8 cellular contexts compared by ENCODE assay signal in the genomic region with DNA sequence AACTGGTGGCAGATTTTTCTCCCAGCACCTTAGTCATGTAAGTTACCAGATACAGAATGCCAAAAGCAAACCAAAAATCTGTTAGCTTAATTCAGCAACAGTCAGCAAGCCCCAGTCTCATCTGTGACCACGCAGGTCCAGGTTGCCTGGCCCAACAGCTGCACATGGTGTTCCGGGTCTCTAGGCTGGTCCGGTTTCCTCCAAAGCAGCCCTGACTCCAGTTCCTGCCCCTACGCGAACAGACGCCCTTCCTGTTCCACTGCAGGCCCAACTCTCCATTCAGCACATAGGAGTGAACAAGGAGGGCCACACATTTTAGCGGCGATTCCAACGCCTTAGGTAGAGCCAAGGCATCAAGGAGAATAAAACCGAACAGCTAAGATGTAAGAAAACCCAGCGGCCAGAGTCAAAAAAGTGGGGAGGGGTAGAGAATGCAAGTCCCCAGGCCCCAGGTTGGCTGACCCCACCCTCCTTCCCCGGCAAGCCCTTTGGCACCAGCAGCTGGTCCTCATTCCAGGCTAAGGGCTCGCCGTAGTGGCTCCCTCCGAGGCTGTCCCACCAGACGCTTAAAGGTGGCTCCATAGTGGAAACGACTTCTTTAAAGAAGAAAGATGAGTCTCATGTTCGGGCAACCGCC. TPM values are rescaled to one million over a fixed set of nuclear protein-coding genes. Genes with fewer than 3 reads are reported as not detected.
DNase-seq lines count a peak whose midpoint lies in the region; ATAC-seq, FAIRE-seq and TF ChIP-seq lines count a peak whose summit lies in the region.

No MANE protein-coding gene starts in this region.

- H3K9ac ChIP-seq in OCI-LY3 (ENCODE audit: low read length) (no peak overlapping the region), neural cell (ENCODE audit: low read length) (peak overlapping the region; percentile 83)

- no peaks in the 10 kb centered on the region for H3K27me3 ChIP-seq in CD4-positive, alpha-beta memory T cell (ENCODE audit: insufficient read depth, low read length)
- H3K27me3 ChIP-seq in OCI-LY3 (ENCODE audit: low read depth, low read length): no peaks in the 10 kb centered on the region
- no peaks in the 10 kb centered on the region for H3K27me3 ChIP-seq in neural cell (ENCODE audit: insufficient read depth, low read depth, low read length)

- no peaks in the 10 kb centered on the region for H3K9me2 ChIP-seq in neural cell (ENCODE audit: insufficient read depth, low read length)

- DNase-seq in CD4-positive, alpha-beta memory T cell: no peak
- DNase-seq in effector memory CD8-positive, alpha-beta T cell: no peak
- DNase-seq in OCI-M2 (lab: John Stamatoyannopoulos, UW; ENCODE audit: unreplicated experiment) (no peak), frontal cortex (ENCODE audit: low spot score in 2 of 2) (no peak)
- no peak for DNase-seq in activated CD4-positive, CD25-positive, alpha-beta regulatory T cell treated with anti-CD3 and anti-CD28 coated beads, Interleukin-2, amount 50 U/mL, for 72 hours

- no peaks in the 10 kb centered on the region for H3F3A ChIP-seq in neural cell (ENCODE audit: insufficient read depth, low read length, poor library complexity, severe bottlenecking)

- ATAC-seq in effector memory CD8-positive, alpha-beta T cell (replicated peaks): no peak
- ATAC-seq in HG03521 (IDR thresholded peaks at IDR 0.05; ENCODE audit: unreplicated experiment): no peak

- intact Hi-C loops in CD4-positive, alpha-beta memory T cell (cut with micrococcal nuclease): loop anchor here (5.0 kb wide), 1 partner anchor 235 kb away; no protein-coding TSS in a partner anchor

- H3K9me3 ChIP-seq in CD4-positive, alpha-beta memory T cell (ENCODE audit: control insufficient read depth in 1 of 2, low read length in 2 of 2): no peaks in the 10 kb centered on the region
- H3K9me3 ChIP-seq in OCI-LY3 (ENCODE audit: insufficient read depth, low read length) (no peaks in the 10 kb centered on the region), neural cell (ENCODE audit: low read length) (no peaks in the 10 kb centered on the region)

- peaks cover 22% of the 10 kb centered on the region for H3K79me2 ChIP-seq in OCI-LY3 (ENCODE audit: low read length)
- peaks cover 27% of the 10 kb centered on the region for H3K79me2 ChIP-seq in neural cell (replicated peaks; ENCODE audit: insufficient read depth, low read length)

- H3K4me2 ChIP-seq in OCI-LY3 (ENCODE audit: low read length) (peak overlapping the region; percentile 72), neural cell (ENCODE audit: low read length) (peak overlapping the region; percentile 38)

- POLR2A ChIA-PET in CD4-positive, alpha-beta memory T cell (lab: Charles Lee; ENCODE audit: partially characterized antibody): interaction anchor here (0.6 to 1.4 kb wide), 2 partner anchors 14 to 130 kb away, joined by 3 to 4 read pairs; partner anchors contain the start of genes ATG4B and THAP4

- H3K4me1 ChIP-seq in CD4-positive, alpha-beta memory T cell (ENCODE audit: insufficient read depth, low read length): peaks cover 18% of the 10 kb centered on the region
- peaks cover 20% of the 10 kb centered on the region for H3K4me1 ChIP-seq in OCI-LY3 (ENCODE audit: low read length)

- no peak for TF ChIP-seq EP300 in neural cell (conservative IDR thresholded peaks at IDR 0.05; ENCODE audit: poor library complexity, severe bottlenecking)

- H3K27ac Mint-ChIP-seq in CD4-positive, alpha-beta memory T cell: peak overlapping the region in 6 of 7 donors; percentile 62 to 82 (median 74)
- no peak overlapping the region for H3K27ac Mint-ChIP-seq in effector memory CD8-positive, alpha-beta T cell

- no peaks in the 10 kb centered on the region for H4K20me1 ChIP-seq in OCI-LY3 (ENCODE audit: insufficient read depth, low read length)
- H4K20me1 ChIP-seq in neural cell (ENCODE audit: insufficient read depth): peaks cover 7% of the 10 kb centered on the region

- H3K36me3 ChIP-seq in CD4-positive, alpha-beta memory T cell (ENCODE audit: insufficient read depth, low read length): no peaks in the 10 kb centered on the region
- H3K36me3 ChIP-seq in OCI-LY3 (replicated peaks; ENCODE audit: low read depth, low read length) (no peaks in the 10 kb centered on the region), neural cell (ENCODE audit: insufficient read depth, low read length) (no peaks in the 10 kb centered on the region)

- CTCF ChIA-PET in CD4-positive, alpha-beta memory T cell (lab: Charles Lee; ENCODE audit: partially characterized antibody): no interaction called here

- H3K4me3 Mint-ChIP-seq in CD4-positive, alpha-beta memory T cell: peak overlapping the region; percentile 77 to 84 (median 81)
- peak overlapping the region; percentile 80 to 87 for H3K4me3 Mint-ChIP-seq in effector memory CD8-positive, alpha-beta T cell

- H3K4me1 Mint-ChIP-seq in CD4-positive, alpha-beta memory T cell: peaks cover 11 to 41% (median 22%) of the 10 kb centered on the region in 4 donors
- H3K4me1 Mint-ChIP-seq in effector memory CD8-positive, alpha-beta T cell (ENCODE audit: low read depth in 2 of 2): peaks cover 19 to 24% of the 10 kb centered on the region in 2 donors

- no peaks in the 10 kb centered on the region for H3K36me3 Mint-ChIP-seq in CD4-positive, alpha-beta memory T cell
- peaks cover 7% of the 10 kb centered on the region for H3K36me3 Mint-ChIP-seq in effector memory CD8-positive, alpha-beta T cell (ENCODE audit: insufficient read depth)

- H3K9me3 Mint-ChIP-seq in CD4-positive, alpha-beta memory T cell: no peaks in the 10 kb centered on the region
- H3K9me3 Mint-ChIP-seq in effector memory CD8-positive, alpha-beta T cell: no peaks in the 10 kb centered on the region

- TF ChIP-seq RAD21 in neural cell (conservative IDR thresholded peaks at IDR 0.05): no peak

- TF ChIP-seq CTCF in OCI-LY3 (IDR thresholded peaks at IDR 0.05; ENCODE audit: low read depth, low read length): no peak
- no peak for TF ChIP-seq CTCF in neural cell (IDR thresholded peaks at IDR 0.05; ENCODE audit: poor library complexity, severe bottlenecking)

- no peak for FAIRE-seq in frontal cortex (lab: Jason Lieb, UNC)

- no peaks in the 10 kb centered on the region for H3K27me3 Mint-ChIP-seq in CD4-positive, alpha-beta memory T cell
- H3K27me3 Mint-ChIP-seq in effector memory CD8-positive, alpha-beta T cell: no peaks in the 10 kb centered on the region

- peak overlapping the region in 1 of 2 donors; percentile 58 for H3K4me3 ChIP-seq in CD4-positive, alpha-beta memory T cell (ENCODE audit: low read length in 2 of 2)
- H3K4me3 ChIP-seq in OCI-LY3 (ENCODE audit: low read length) (no peak overlapping the region), neural cell (ENCODE audit: low read length) (peak overlapping the region; percentile 99)

- no peak overlapping the region for H3K27ac ChIP-seq in CD4-positive, alpha-beta memory T cell (ENCODE audit: low read depth, low read length)
- H3K27ac ChIP-seq in OCI-LY3 (ENCODE audit: low read length) (no peak overlapping the region), neural cell (ENCODE audit: low read length) (peak overlapping the region; percentile 68)

- H2AFZ ChIP-seq in OCI-LY3 (ENCODE audit: low read depth, low read length) (no peak overlapping the region), neural cell (ENCODE audit: low read depth, low read length) (no peak overlapping the region)

TF ChIP-seq in neural cell, 6 proteins besides CTCF, POLR2A, EP300 and RAD21:
- TF ChIP-seq TAF1 (IDR thresholded peaks at IDR 0.05; ENCODE audit: low read depth): no peak
- TF ChIP-seq EZH2 (IDR thresholded peaks at IDR 0.05; ENCODE audit: borderline replicate concordance, insufficient read depth, low read length, poor library complexity, severe bottlenecking): no peak
- TF ChIP-seq, protein P1, sequence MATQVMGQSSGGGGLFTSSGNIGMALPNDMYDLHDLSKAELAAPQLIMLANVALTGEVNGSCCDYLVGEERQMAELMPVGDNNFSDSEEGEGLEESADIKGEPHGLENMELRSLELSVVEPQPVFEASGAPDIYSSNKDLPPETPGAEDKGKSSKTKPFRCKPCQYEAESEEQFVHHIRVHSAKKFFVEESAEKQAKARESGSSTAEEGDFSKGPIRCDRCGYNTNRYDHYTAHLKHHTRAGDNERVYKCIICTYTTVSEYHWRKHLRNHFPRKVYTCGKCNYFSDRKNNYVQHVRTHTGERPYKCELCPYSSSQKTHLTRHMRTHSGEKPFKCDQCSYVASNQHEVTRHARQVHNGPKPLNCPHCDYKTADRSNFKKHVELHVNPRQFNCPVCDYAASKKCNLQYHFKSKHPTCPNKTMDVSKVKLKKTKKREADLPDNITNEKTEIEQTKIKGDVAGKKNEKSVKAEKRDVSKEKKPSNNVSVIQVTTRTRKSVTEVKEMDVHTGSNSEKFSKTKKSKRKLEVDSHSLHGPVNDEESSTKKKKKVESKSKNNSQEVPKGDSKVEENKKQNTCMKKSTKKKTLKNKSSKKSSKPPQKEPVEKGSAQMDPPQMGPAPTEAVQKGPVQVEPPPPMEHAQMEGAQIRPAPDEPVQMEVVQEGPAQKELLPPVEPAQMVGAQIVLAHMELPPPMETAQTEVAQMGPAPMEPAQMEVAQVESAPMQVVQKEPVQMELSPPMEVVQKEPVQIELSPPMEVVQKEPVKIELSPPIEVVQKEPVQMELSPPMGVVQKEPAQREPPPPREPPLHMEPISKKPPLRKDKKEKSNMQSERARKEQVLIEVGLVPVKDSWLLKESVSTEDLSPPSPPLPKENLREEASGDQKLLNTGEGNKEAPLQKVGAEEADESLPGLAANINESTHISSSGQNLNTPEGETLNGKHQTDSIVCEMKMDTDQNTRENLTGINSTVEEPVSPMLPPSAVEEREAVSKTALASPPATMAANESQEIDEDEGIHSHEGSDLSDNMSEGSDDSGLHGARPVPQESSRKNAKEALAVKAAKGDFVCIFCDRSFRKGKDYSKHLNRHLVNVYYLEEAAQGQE (IDR thresholded peaks at IDR 0.05; ENCODE audit: borderline replicate concordance): no peak
- no peak for TF ChIP-seq MXI1 (conservative IDR thresholded peaks at IDR 0.05; ENCODE audit: poor library complexity, severe bottlenecking)

RNA-seq across cellular contexts. Expression of gene STK25, which starts 1.5 kb away (rescaled TPM):
- total RNA-seq in CD4-positive, alpha-beta memory T cell: 100 to 1,000 TPM; 178 to 182 TPM
- polyA plus RNA-seq in CD4-positive, alpha-beta memory T cell: 10 to 100 TPM; 88.6 to 88.7 TPM
- polyA plus RNA-seq in neural cell: 580 and 628 TPM in 2 replicates
- polyA minus RNA-seq in neural cell: 230 and 246 TPM in 2 replicates
- total RNA-seq in frontal cortex: 181 TPM

RNA-seq across cellular contexts. Expression of gene BOK, which starts 51.6 kb away (rescaled TPM):
- total RNA-seq in CD4-positive, alpha-beta memory T cell: not detected
- not detected for polyA plus RNA-seq in CD4-positive, alpha-beta memory T cell
- polyA plus RNA-seq in neural cell: 2.3 and 3.9 TPM in 2 replicates
- 1.2 and 1.3 TPM in 2 replicates for polyA minus RNA-seq in neural cell
- 20.8 TPM for total RNA-seq in frontal cortex

Comparison
In these comparisons a context has a peak if more than half of its experiments do, and no peak if none do; other contexts are left out.
1. H3K27ac Mint-ChIP-seq: peak in CD4-positive, alpha-beta memory T cell (6 of 7); none in effector memory CD8-positive, alpha-beta T cell (0 of 2).
2. RNA of gene BOK, which starts 51.6 kb away (total RNA-seq): 20.8 TPM in frontal cortex (single experiment); not detected in CD4-positive, alpha-beta memory T cell; every median in the first group is over 10 times any median in the second.